26 cellular contexts compared by ENCODE assay signal in the genomic region with DNA sequence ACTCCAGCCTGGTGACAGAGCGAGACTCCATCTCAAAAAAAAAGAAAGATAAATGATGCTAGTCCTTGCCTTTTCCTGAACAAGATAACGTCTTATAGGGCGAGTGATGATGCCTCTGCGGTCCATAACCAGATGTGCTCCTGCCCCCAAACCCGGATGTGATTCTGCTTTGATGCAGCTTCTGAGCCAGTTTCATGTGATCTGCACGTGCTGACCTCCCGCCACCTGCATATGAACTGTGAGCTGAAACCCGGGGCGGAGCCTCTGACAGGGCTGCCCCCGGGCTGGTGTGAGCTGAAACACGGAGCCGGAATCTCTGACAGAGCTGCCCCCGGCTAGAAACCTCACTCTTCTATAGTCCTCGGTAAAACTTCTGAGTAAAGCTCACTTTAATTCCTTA. TPM values are rescaled to one million over a fixed set of nuclear protein-coding genes. Genes with fewer than 3 reads are reported as not detected.
A peak's percentile ranks its signal among the peaks of the same experiment; 100 is the strongest.
DNase-seq lines count a peak whose midpoint lies in the region; ATAC-seq and TF ChIP-seq lines count a peak whose summit lies in the region.
"Had no signal": no experiment of that assay in that cellular context is flagged by ENCODE, and none has a peak within 500 bp of the region (broad histone marks: within the 10 kb centered on the region; RNA-seq: fewer than 3 reads in every experiment).

No MANE protein-coding gene starts in this region.

- no peaks in the 10 kb centered on the region for H3K27me3 Mint-ChIP-seq in activated naive CD8-positive, alpha-beta T cell
- H3K27me3 Mint-ChIP-seq in activated naive CD8-positive, alpha-beta T cell treated with anti-CD3 and anti-CD28 coated beads for 36 hours, result no peaks in the 10 kb centered on the region
- no peaks in the 10 kb centered on the region for H3K27me3 Mint-ChIP-seq in T-cell
- no peaks in the 10 kb centered on the region for H3K27me3 Mint-ChIP-seq in type B pancreatic cell
- H3K27me3 Mint-ChIP-seq: activated naive CD8-positive, alpha-beta T cell treated with anti-CD3 and anti-CD28 coated beads, Interleukin-2, amount 10 ng/mL, durations not matched to agents 7 days and 5 days; stimulated activated naive CD8-positive, alpha-beta T cell treated with anti-CD3 and anti-CD28 coated beads, Interleukin-15, Interleukin-2, amounts not matched to agents 100 ng/mL and 50 ng/mL, for 24 hours had no signal

- H3K27ac Mint-ChIP-seq in activated naive CD8-positive, alpha-beta T cell, result peak overlapping the region; percentile 69
- H3K27ac Mint-ChIP-seq in activated naive CD8-positive, alpha-beta T cell treated with anti-CD3 and anti-CD28 coated beads for 36 hours, result no peak overlapping the region
- H3K27ac Mint-ChIP-seq in T-cell (peak overlapping the region; percentile 28 to 92), type B pancreatic cell (no peak overlapping the region)
- H3K27ac Mint-ChIP-seq: activated B cell treated with CpG ODN at 0.5 μM for 24 hours, brain, naive B cell had no signal

- no peak for ATAC-seq in T-cell (replicated peaks in 1 of 4)
- ATAC-seq: activated CD8-positive, alpha-beta T cell treated with anti-CD3 and anti-CD28 coated beads, Interleukin-2, amount 10 ng/mL, durations not matched to agents 7 days and 5 days; upper lobe of right lung had no signal

- H3K4me3 ChIP-seq in esophagus squamous epithelium, result no peak overlapping the region
- H3K4me3 ChIP-seq: upper lobe of right lung had no signal

- H3K4me1 Mint-ChIP-seq in activated naive CD8-positive, alpha-beta T cell (ENCODE audit: low read depth), result peaks cover 52% of the 10 kb centered on the region
- H3K4me1 Mint-ChIP-seq in activated naive CD8-positive, alpha-beta T cell treated with anti-CD3 and anti-CD28 coated beads for 36 hours, result peaks cover 31% of the 10 kb centered on the region
- H3K4me1 Mint-ChIP-seq in T-cell (peaks cover 39 to 55% (median 46%) of the 10 kb centered on the region in 3 donors), type B pancreatic cell (ENCODE audit: unreplicated experiment) (no peaks in the 10 kb centered on the region)
- H3K4me1 Mint-ChIP-seq: brain had no signal

- peaks cover 0 to 8% (median 0%) of the 10 kb centered on the region in 3 donors for H3K9me3 ChIP-seq in esophagus squamous epithelium

- H3K27ac ChIP-seq in esophagus squamous epithelium, result no peak overlapping the region
- H3K27ac ChIP-seq: parathyroid adenoma, upper lobe of right lung had no signal

- intact Hi-C loops in esophagus squamous epithelium (cut with DNase I), result no loop called here

- POLR2A ChIA-PET in T-cell (lab: Charles Lee), result no interaction called here

- peaks cover 9% of the 10 kb centered on the region for H3K36me3 Mint-ChIP-seq in activated naive CD8-positive, alpha-beta T cell
- peaks cover 34% of the 10 kb centered on the region for H3K36me3 Mint-ChIP-seq in activated naive CD8-positive, alpha-beta T cell treated with anti-CD3 and anti-CD28 coated beads for 36 hours
- H3K36me3 Mint-ChIP-seq in T-cell (peaks cover 14% of the 10 kb centered on the region), type B pancreatic cell (no peaks in the 10 kb centered on the region)
- H3K36me3 Mint-ChIP-seq: brain had no signal

- H3K27me3 ChIP-seq in esophagus squamous epithelium, result peaks cover 0 to 43% (median 0%) of the 10 kb centered on the region in 4 donors
- H3K27me3 ChIP-seq: upper lobe of right lung had no signal

- no peak for DNase-seq in activated naive CD8-positive, alpha-beta T cell treated with anti-CD3 and anti-CD28 coated beads for 36 hours
- DNase-seq in T-cell (peak in 1 of 34 experiments; percentile 10), type B pancreatic cell (ENCODE audit: extremely low spot score, unreplicated experiment) (peak; percentile 48), esophagus squamous epithelium (lab: John Stamatoyannopoulos, UW) (no peak), NCI-H748 (lab: John Stamatoyannopoulos, UW; ENCODE audit: unreplicated experiment) (no peak)
- DNase-seq: activated B cell treated with CpG ODN at 0.5 μM for 24 hours; activated CD8-positive, alpha-beta T cell treated with anti-CD3 and anti-CD28 coated beads, Interleukin-2, amount 10 ng/mL, durations not matched to agents 7 days and 5 days; activated naive CD8-positive, alpha-beta T cell treated with anti-CD3 and anti-CD28 coated beads, Interleukin-2, amount 10 ng/mL, durations not matched to agents 7 days and 5 days; activated T-cell treated with anti-CD3 and anti-CD28 coated beads, Interleukin-2, amount 50 U/mL, for 48 hours; cortex of kidney; DMS79 treated with DMSO at 0.1 percent for 48 hours; hypothalamus; naive B cell; NCI-H187; SIG-M5; stimulated activated CD4-positive, alpha-beta T cell treated with anti-CD3 and anti-CD28 coated beads, Interleukin-2, amount 100 ng/mL, for 24 hours; upper lobe of right lung had no signal

- no peak for TF ChIP-seq POLR2A in esophagus squamous epithelium (IDR thresholded peaks at IDR 0.05)

- no peak for TF ChIP-seq CTCF in type B pancreatic cell (conservative IDR thresholded peaks at IDR 0.05)
- no peak for TF ChIP-seq CTCF in esophagus squamous epithelium (IDR thresholded peaks at IDR 0.05)

- H3K9me3 Mint-ChIP-seq in activated naive CD8-positive, alpha-beta T cell (ENCODE audit: low read depth), result peaks cover 6% of the 10 kb centered on the region
- peaks cover 30% of the 10 kb centered on the region for H3K9me3 Mint-ChIP-seq in activated naive CD8-positive, alpha-beta T cell treated with anti-CD3 and anti-CD28 coated beads for 36 hours
- H3K9me3 Mint-ChIP-seq in T-cell, result peaks cover 10 to 16% (median 14%) of the 10 kb centered on the region in 3 donors
- H3K9me3 Mint-ChIP-seq in type B pancreatic cell, result peaks cover 13% of the 10 kb centered on the region

- H3K36me3 ChIP-seq in esophagus squamous epithelium, result no peaks in the 10 kb centered on the region
- H3K36me3 ChIP-seq: upper lobe of right lung had no signal

- CTCF ChIA-PET in T-cell (lab: Charles Lee), result interaction anchor here in 1 of 2 donors (0.7 kb wide), 1 partner anchor 34 kb away, joined by 3 read pairs; no protein-coding TSS in a partner anchor

- 70 to 79% methylated on average over 14 of the region's 14 CpGs for WGBS in esophagus squamous epithelium, 2 donors

- no peaks in the 10 kb centered on the region for H3K4me1 ChIP-seq in esophagus squamous epithelium
- H3K4me1 ChIP-seq: parathyroid adenoma, upper lobe of right lung had no signal

- no peak overlapping the region for H3K4me3 Mint-ChIP-seq in activated naive CD8-positive, alpha-beta T cell
- no peak overlapping the region for H3K4me3 Mint-ChIP-seq in activated naive CD8-positive, alpha-beta T cell treated with anti-CD3 and anti-CD28 coated beads for 36 hours
- no peak overlapping the region for H3K4me3 Mint-ChIP-seq in T-cell
- no peak overlapping the region for H3K4me3 Mint-ChIP-seq in type B pancreatic cell
- H3K4me3 Mint-ChIP-seq: activated B cell treated with CpG ODN at 0.5 μM for 24 hours; activated CD8-positive, alpha-beta T cell treated with anti-CD3 and anti-CD28 coated beads, Interleukin-2, amount 10 ng/mL, durations not matched to agents 7 days and 5 days; activated naive CD8-positive, alpha-beta T cell treated with anti-CD3 and anti-CD28 coated beads, Interleukin-2, amount 10 ng/mL, durations not matched to agents 7 days and 5 days; brain; naive B cell; T-helper 2 cell treated with Interferon-gamma antibody and Interleukin-4, amounts not matched to agents 5 μg/mL and 100 μg/mL, for 36 hours had no signal

RNA-seq across cellular contexts. Expression of gene KRTAP12-4, which starts 1.3 kb away (rescaled TPM):
- total RNA-seq in activated naive CD8-positive, alpha-beta T cell treated with anti-CD3 and anti-CD28 coated beads for 36 hours, result not detected
- total RNA-seq in T-cell, result not detected
- total RNA-seq in type B pancreatic cell (ENCODE audit: low replicate concordance), result not detected in 2 replicates
- not detected for total RNA-seq in esophagus squamous epithelium
- total RNA-seq: activated B cell treated with CpG ODN at 0.5 μM for 24 hours; activated CD8-positive, alpha-beta T cell treated with anti-CD3 and anti-CD28 coated beads, Interleukin-2, amount 10 ng/mL, durations not matched to agents 7 days and 5 days; activated naive CD8-positive, alpha-beta T cell treated with anti-CD3 and anti-CD28 coated beads, Interleukin-2, amount 10 ng/mL, durations not matched to agents 7 days and 5 days; fibroblast of villous mesenchyme; kidney epithelial cell; MCF 10A; NCI-H460; upper lobe of right lung had no signal

RNA-seq across cellular contexts. Expression of gene KRTAP12-3, which starts 4.6 kb away (rescaled TPM):
- total RNA-seq in activated naive CD8-positive, alpha-beta T cell treated with anti-CD3 and anti-CD28 coated beads for 36 hours, result not detected
- total RNA-seq in T-cell (not detected), type B pancreatic cell (ENCODE audit: low replicate concordance) (not detected in 2 replicates), esophagus squamous epithelium (not detected)
- total RNA-seq: activated B cell treated with CpG ODN at 0.5 μM for 24 hours; activated CD8-positive, alpha-beta T cell treated with anti-CD3 and anti-CD28 coated beads, Interleukin-2, amount 10 ng/mL, durations not matched to agents 7 days and 5 days; activated naive CD8-positive, alpha-beta T cell treated with anti-CD3 and anti-CD28 coated beads, Interleukin-2, amount 10 ng/mL, durations not matched to agents 7 days and 5 days; fibroblast of villous mesenchyme; kidney epithelial cell; MCF 10A; NCI-H460; upper lobe of right lung had no signal

RNA-seq across cellular contexts. Expression of gene KRTAP10-11, which starts 6.9 kb away (rescaled TPM):
- total RNA-seq in activated naive CD8-positive, alpha-beta T cell treated with anti-CD3 and anti-CD28 coated beads for 36 hours, result not detected
- total RNA-seq in T-cell (not detected), type B pancreatic cell (ENCODE audit: low replicate concordance) (not detected in 2 replicates), esophagus squamous epithelium (not detected)
- total RNA-seq: activated B cell treated with CpG ODN at 0.5 μM for 24 hours; activated CD8-positive, alpha-beta T cell treated with anti-CD3 and anti-CD28 coated beads, Interleukin-2, amount 10 ng/mL, durations not matched to agents 7 days and 5 days; activated naive CD8-positive, alpha-beta T cell treated with anti-CD3 and anti-CD28 coated beads, Interleukin-2, amount 10 ng/mL, durations not matched to agents 7 days and 5 days; fibroblast of villous mesenchyme; kidney epithelial cell; MCF 10A; NCI-H460; upper lobe of right lung had no signal

RNA-seq across cellular contexts. Expression of gene KRTAP12-2, which starts 13.6 kb away (rescaled TPM):
- not detected for total RNA-seq in activated naive CD8-positive, alpha-beta T cell treated with anti-CD3 and anti-CD28 coated beads for 36 hours
- total RNA-seq in T-cell (not detected), type B pancreatic cell (ENCODE audit: low replicate concordance) (not detected in 2 replicates), esophagus squamous epithelium (not detected)
- total RNA-seq: activated B cell treated with CpG ODN at 0.5 μM for 24 hours; activated CD8-positive, alpha-beta T cell treated with anti-CD3 and anti-CD28 coated beads, Interleukin-2, amount 10 ng/mL, durations not matched to agents 7 days and 5 days; activated naive CD8-positive, alpha-beta T cell treated with anti-CD3 and anti-CD28 coated beads, Interleukin-2, amount 10 ng/mL, durations not matched to agents 7 days and 5 days; fibroblast of villous mesenchyme; kidney epithelial cell; MCF 10A; NCI-H460; upper lobe of right lung had no signal

RNA-seq across cellular contexts. Expression of gene KRTAP10-10, which starts 16.0 kb away (rescaled TPM):
- total RNA-seq in activated naive CD8-positive, alpha-beta T cell treated with anti-CD3 and anti-CD28 coated beads for 36 hours, result not detected
- total RNA-seq in T-cell, result not detected
- not detected in 2 replicates for total RNA-seq in type B pancreatic cell (ENCODE audit: low replicate concordance)
- not detected for total RNA-seq in esophagus squamous epithelium
- total RNA-seq: activated B cell treated with CpG ODN at 0.5 μM for 24 hours; activated CD8-positive, alpha-beta T cell treated with anti-CD3 and anti-CD28 coated beads, Interleukin-2, amount 10 ng/mL, durations not matched to agents 7 days and 5 days; activated naive CD8-positive, alpha-beta T cell treated with anti-CD3 and anti-CD28 coated beads, Interleukin-2, amount 10 ng/mL, durations not matched to agents 7 days and 5 days; fibroblast of villous mesenchyme; kidney epithelial cell; MCF 10A; NCI-H460; upper lobe of right lung had no signal

Comparison
In these comparisons a context has a peak if more than half of its experiments do, and no peak if none do; other contexts are left out.
1. H3K27ac Mint-ChIP-seq: peak in activated naive CD8-positive, alpha-beta T cell (single experiment) and T-cell (2 of 2); none in activated naive CD8-positive, alpha-beta T cell treated with anti-CD3 and anti-CD28 coated beads for 36 hours (single experiment) and type B pancreatic cell (single experiment).